19 cellular contexts compared by ENCODE assay signal in the genomic region with DNA sequence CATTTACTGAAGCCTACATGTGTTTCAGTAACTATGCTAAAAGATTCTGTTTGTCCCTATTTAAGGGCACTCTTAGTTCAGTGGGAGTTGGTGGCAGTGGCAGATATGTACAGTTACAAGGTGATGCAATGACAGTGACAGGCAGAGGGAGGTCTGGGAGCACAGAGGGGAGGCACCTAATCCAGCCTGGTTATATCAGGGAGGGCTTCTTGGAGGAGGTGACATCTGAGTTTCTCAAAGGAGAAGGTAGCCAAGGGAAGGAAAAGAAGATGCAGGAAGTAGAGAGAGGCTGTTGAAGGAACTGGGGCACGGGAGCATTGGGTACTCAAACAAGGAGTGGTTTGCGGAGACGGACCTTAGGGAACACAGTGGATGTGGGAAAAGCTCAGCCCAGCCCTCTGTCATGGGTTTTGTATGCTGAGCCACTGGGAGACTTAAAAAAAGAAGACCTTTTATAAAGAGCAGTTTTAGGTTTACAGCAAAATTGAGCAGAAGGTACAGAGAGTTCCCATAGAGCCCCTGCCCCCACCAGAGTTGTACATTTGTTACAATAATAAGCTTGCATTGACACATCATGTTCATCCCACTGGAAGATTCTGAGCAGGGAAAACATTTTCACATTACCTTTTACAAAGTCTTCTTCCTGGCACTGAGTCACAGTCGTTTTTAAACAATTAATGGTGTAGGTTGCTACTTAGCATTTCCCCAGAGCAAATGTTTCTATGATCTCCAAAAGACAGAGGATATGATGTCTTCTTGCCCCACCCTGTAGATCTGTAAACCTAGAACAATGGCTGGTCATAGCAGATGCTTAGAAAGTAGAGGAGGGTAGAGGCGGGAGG.
A peak's percentile ranks its signal among the peaks of the same experiment; 100 is the strongest.
DNase-seq lines count a peak whose midpoint lies in the region; ATAC-seq and TF ChIP-seq lines count a peak whose summit lies in the region.
"Had no signal": no experiment of that assay in that cellular context is flagged by ENCODE, and none has a peak within 500 bp of the region (broad histone marks: within the 10 kb centered on the region; RNA-seq: fewer than 3 reads in every experiment).

No MANE protein-coding gene starts in this region.

- H4K5ac ChIP-seq in IMR-90 (ENCODE audit: low read depth, low read length) = no peak overlapping the region

- H3K9me1 ChIP-seq in IMR-90 (ENCODE audit: insufficient read depth, low read length) = no peaks in the 10 kb centered on the region

- WGBS in IMR-90 (ENCODE audit: extremely low coverage in 2 of 2, insufficient read length in 1 of 2), 2 experiments = 79% methylated on average over 2 of the region's 5 CpGs; no CpG with 5 or more reads in 1 of the 2 experiments

- no peak for TF ChIP-seq RAD21 in IMR-90 (IDR thresholded peaks at IDR 0.05; ENCODE audit: low read length)

- H3K23ac ChIP-seq in IMR-90 (ENCODE audit: low read depth, low read length) = no peak overlapping the region

- intact Hi-C loops in IMR-90 (cut with micrococcal nuclease) = no loop called here
- intact Hi-C loops in activated T-helper 1 cell treated with anti-CD3 and anti-CD28 coated beads, Interleukin-12 subunit alpha, Interleukin-12 subunit beta, Interleukin-2, Interleukin-4 antibody, amounts not matched to agents 30 ng/mL and 10 ng/mL and 1 ng/mL, durations not matched to agents 14 hours and 24 hours and 36 hours (cut with micrococcal nuclease) = no loop called here

- no peak overlapping the region for H2BK5ac ChIP-seq in IMR-90 (ENCODE audit: low read depth, low read length, poor library complexity, severe bottlenecking)

- no peak overlapping the region for H3K4me3 ChIP-seq in IMR-90 (ENCODE audit: insufficient read depth, low read depth, low read length)
- H3K4me3 ChIP-seq: coronary artery, pancreas, Peyer's patch had no signal

- no peak overlapping the region for H4K8ac ChIP-seq in IMR-90 (ENCODE audit: low read depth in 2 of 2, low read length in 2 of 2)

- POLR2A ChIA-PET in IMR-90 (lab: Charles Lee; ENCODE audit: unreplicated experiment) = no interaction called here

- H4K20me1 ChIP-seq in IMR-90 (ENCODE audit: insufficient read depth, low read length) = no peaks in the 10 kb centered on the region

- H3K79me1 ChIP-seq in IMR-90 (ENCODE audit: low read depth in 1 of 2, low read length in 2 of 2) = no peaks in the 10 kb centered on the region

- H3K4me3 Mint-ChIP-seq in activated naive CD4-positive, alpha-beta T cell treated with anti-CD3 and anti-CD28 coated beads, Interleukin-2, amount 50 U/mL, for 24 hours = no peak overlapping the region
- H3K4me3 Mint-ChIP-seq in activated T-helper 1 cell treated with anti-CD3 and anti-CD28 coated beads, Interleukin-12 subunit alpha, Interleukin-12 subunit beta, Interleukin-2, Interleukin-4 antibody, amounts not matched to agents 30 ng/mL and 10 ng/mL and 1 ng/mL, durations not matched to agents 14 hours and 24 hours and 36 hours = peak overlapping the region; percentile 4
- H3K4me3 Mint-ChIP-seq in neural crest cell = no peak overlapping the region

- H3K18ac ChIP-seq in IMR-90 (ENCODE audit: low read depth, low read length) = no peak overlapping the region

- H4K91ac ChIP-seq in IMR-90 (ENCODE audit: insufficient read depth, low read depth, low read length) = no peak overlapping the region

- H3K27ac ChIP-seq in IMR-90 (ENCODE audit: insufficient read depth, low read length) = no peak overlapping the region
- H3K27ac ChIP-seq: coronary artery, pancreas, Peyer's patch had no signal

- TF ChIP-seq POLR2A in IMR-90 (IDR thresholded peaks at IDR 0.05; ENCODE audit: low read depth, low read length) = no peak

- H3K27ac Mint-ChIP-seq in activated naive CD4-positive, alpha-beta T cell treated with anti-CD3 and anti-CD28 coated beads, Interleukin-2, amount 50 U/mL, for 24 hours = peak overlapping the region; percentile 52
- H3K27ac Mint-ChIP-seq in activated naive CD4-positive, alpha-beta T cell treated with anti-CD3 and anti-CD28 coated beads, Interleukin-2, amount 50 U/mL, for 72 hours = no peak overlapping the region
- H3K27ac Mint-ChIP-seq in activated T-helper 1 cell treated with anti-CD3 and anti-CD28 coated beads, Interleukin-12 subunit alpha, Interleukin-12 subunit beta, Interleukin-2, Interleukin-4 antibody, amounts not matched to agents 30 ng/mL and 10 ng/mL and 1 ng/mL, durations not matched to agents 14 hours and 24 hours and 36 hours = peak overlapping the region; percentile 18
- peak overlapping the region; percentile 89 for H3K27ac Mint-ChIP-seq in neural crest cell (ENCODE audit: unreplicated experiment)

- no peaks in the 10 kb centered on the region for H3K9me3 ChIP-seq in IMR-90 (ENCODE audit: control insufficient read depth, insufficient read depth, low read length)
- H3K9me3 ChIP-seq: pancreas, Peyer's patch had no signal

- H3K4me1 ChIP-seq in IMR-90 (ENCODE audit: control insufficient read depth, insufficient read depth, low read length) = peaks cover 5% of the 10 kb centered on the region

- H2BK15ac ChIP-seq in IMR-90 (ENCODE audit: low read depth, low read length) = no peak overlapping the region

- H3K4me2 ChIP-seq in IMR-90 (ENCODE audit: low read depth, low read length) = no peak overlapping the region

- no peak overlapping the region for H2AK9ac ChIP-seq in IMR-90 (replicated peaks; ENCODE audit: low read depth, low read length, poor library complexity)

- BruUV-seq in IMR-90 (replicated peaks; lab: Mats Ljungman, UMichigan) = no TSS peak

- peaks cover 16% of the 10 kb centered on the region for H3K27me3 ChIP-seq in IMR-90 (ENCODE audit: control insufficient read depth, insufficient read depth, low read length)
- H3K27me3 ChIP-seq: pancreas, Peyer's patch had no signal

- no peak overlapping the region for H3K4ac ChIP-seq in IMR-90 (ENCODE audit: low read depth, low read length)

- no peaks in the 10 kb centered on the region for H3K9me3 Mint-ChIP-seq in activated naive CD4-positive, alpha-beta T cell treated with anti-CD3 and anti-CD28 coated beads, Interleukin-2, amount 50 U/mL, for 24 hours
- H3K9me3 Mint-ChIP-seq in activated naive CD4-positive, alpha-beta T cell treated with anti-CD3 and anti-CD28 coated beads, Interleukin-2, amount 50 U/mL, for 72 hours = no peaks in the 10 kb centered on the region
- H3K9me3 Mint-ChIP-seq in activated T-helper 1 cell treated with anti-CD3 and anti-CD28 coated beads, Interleukin-12 subunit alpha, Interleukin-12 subunit beta, Interleukin-2, Interleukin-4 antibody, amounts not matched to agents 30 ng/mL and 10 ng/mL and 1 ng/mL, durations not matched to agents 14 hours and 24 hours and 36 hours = no peaks in the 10 kb centered on the region
- no peaks in the 10 kb centered on the region for H3K9me3 Mint-ChIP-seq in neural crest cell

- no peaks in the 10 kb centered on the region for H3K36me3 Mint-ChIP-seq in activated naive CD4-positive, alpha-beta T cell treated with anti-CD3 and anti-CD28 coated beads, Interleukin-2, amount 50 U/mL, for 24 hours
- no peaks in the 10 kb centered on the region for H3K36me3 Mint-ChIP-seq in activated naive CD4-positive, alpha-beta T cell treated with anti-CD3 and anti-CD28 coated beads, Interleukin-2, amount 50 U/mL, for 72 hours
- no peaks in the 10 kb centered on the region for H3K36me3 Mint-ChIP-seq in activated T-helper 1 cell treated with anti-CD3 and anti-CD28 coated beads, Interleukin-12 subunit alpha, Interleukin-12 subunit beta, Interleukin-2, Interleukin-4 antibody, amounts not matched to agents 30 ng/mL and 10 ng/mL and 1 ng/mL, durations not matched to agents 14 hours and 24 hours and 36 hours (ENCODE audit: low read depth)
- no peaks in the 10 kb centered on the region for H3K36me3 Mint-ChIP-seq in neural crest cell (ENCODE audit: low read depth)

- H3K56ac ChIP-seq in IMR-90 (ENCODE audit: extremely low read depth, insufficient read depth, low read length) = no peak overlapping the region

- peaks cover 21% of the 10 kb centered on the region for H3K4me1 Mint-ChIP-seq in activated naive CD4-positive, alpha-beta T cell treated with anti-CD3 and anti-CD28 coated beads, Interleukin-2, amount 50 U/mL, for 24 hours
- H3K4me1 Mint-ChIP-seq in activated T-helper 1 cell treated with anti-CD3 and anti-CD28 coated beads, Interleukin-12 subunit alpha, Interleukin-12 subunit beta, Interleukin-2, Interleukin-4 antibody, amounts not matched to agents 30 ng/mL and 10 ng/mL and 1 ng/mL, durations not matched to agents 14 hours and 24 hours and 36 hours (ENCODE audit: low read depth) = peaks cover 50% of the 10 kb centered on the region
- H3K4me1 Mint-ChIP-seq in neural crest cell = peaks cover 25% of the 10 kb centered on the region

- no peak overlapping the region for H3K14ac ChIP-seq in IMR-90 (replicated peaks; ENCODE audit: low read depth, low read length)

- no peak overlapping the region for H2BK120ac ChIP-seq in IMR-90 (ENCODE audit: low read depth, low read length)

- peaks cover 5% of the 10 kb centered on the region for H3K27me3 Mint-ChIP-seq in activated naive CD4-positive, alpha-beta T cell treated with anti-CD3 and anti-CD28 coated beads, Interleukin-2, amount 50 U/mL, for 24 hours
- peaks cover 32% of the 10 kb centered on the region for H3K27me3 Mint-ChIP-seq in activated T-helper 1 cell treated with anti-CD3 and anti-CD28 coated beads, Interleukin-12 subunit alpha, Interleukin-12 subunit beta, Interleukin-2, Interleukin-4 antibody, amounts not matched to agents 30 ng/mL and 10 ng/mL and 1 ng/mL, durations not matched to agents 14 hours and 24 hours and 36 hours (ENCODE audit: insufficient read depth)
- peaks cover 20% of the 10 kb centered on the region for H3K27me3 Mint-ChIP-seq in neural crest cell (ENCODE audit: low read depth)

- no peak overlapping the region for H3K9ac ChIP-seq in IMR-90 (ENCODE audit: low read depth, low read length)

- ATAC-seq in activated naive CD4-positive, alpha-beta T cell treated with anti-CD3 and anti-CD28 coated beads, Interleukin-2, amount 50 U/mL, for 72 hours = no peak
- ATAC-seq in IMR-90 (ENCODE audit: low read depth) (no peak), HG02970 (IDR thresholded peaks at IDR 0.05; ENCODE audit: low FRiP score, unreplicated experiment) (no peak)
- ATAC-seq: pancreas had no signal

- no peak for DNase-seq in activated naive CD4-positive, alpha-beta T cell treated with anti-CD3 and anti-CD28 coated beads, Interleukin-2, amount 50 U/mL, for 72 hours (ENCODE audit: low spot score in 2 of 2)
- DNase-seq in IMR-90 (no peak), neural crest cell (ENCODE audit: low read depth, low spot score) (no peak), SK-N-DZ (ENCODE audit: low spot score) (no peak), NOMO-1 treated with DMSO at 0.1 percent for 48 hours (lab: John Stamatoyannopoulos, UW; ENCODE audit: unreplicated experiment) (no peak)
- DNase-seq in activated T-helper 1 cell treated with anti-CD3 and anti-CD28 coated beads, Interleukin-12 subunit alpha, Interleukin-12 subunit beta, Interleukin-2, Interleukin-4 antibody, amounts not matched to agents 30 ng/mL and 10 ng/mL and 1 ng/mL, durations not matched to agents 14 hours and 24 hours and 36 hours (ENCODE audit: low spot score) = no peak
- DNase-seq: activated gamma-delta T cell treated with Interleukin-2 at 50 U/mL for 16 hours; GF-D8; NCI-H1105 treated with DMSO at 0.1 percent for 48 hours; NCI-H2171; NCI-H82; pancreas; Peyer's patch; small intestine; stimulated activated CD4-positive, alpha-beta T cell treated with anti-CD3 and anti-CD28 coated beads, Interleukin-4, amount 100 ng/mL, for 24 hours; SW 1271 had no signal

- CTCF ChIA-PET in IMR-90 (lab: Yijun Ruan, JAX) = interaction anchor here (3.8 kb wide), 1 partner anchor 9 kb away, joined by 13 read pairs; no protein-coding TSS in a partner anchor

- no peak overlapping the region for H2BK20ac ChIP-seq in IMR-90 (ENCODE audit: low read depth, low read length)

- dilution Hi-C loops in IMR-90 (cut with HindIII; ENCODE audit: low sequenced_read_pairs, unreplicated experiment) = no loop called here

- H2AFZ ChIP-seq in IMR-90 (replicated peaks; ENCODE audit: low read length, poor library complexity) = no peak overlapping the region

- TF ChIP-seq CTCF in IMR-90 (conservative IDR thresholded peaks at IDR 0.05; ENCODE audit: low read depth, low read length) = no peak
- no peak for TF ChIP-seq CTCF in neural crest cell (conservative IDR thresholded peaks at IDR 0.05)

- H3K36me3 ChIP-seq in IMR-90 (ENCODE audit: control insufficient read depth, insufficient read depth, low read length) = no peaks in the 10 kb centered on the region
- H3K36me3 ChIP-seq: pancreas, Peyer's patch had no signal

- in situ Hi-C loops in IMR-90 (cut with MboI; ENCODE audit: low sequenced_read_pairs) = no loop called here

- H2AK5ac ChIP-seq in IMR-90 (ENCODE audit: low read depth, low read length) = no peak overlapping the region

Comparison
In these comparisons a context has a peak if more than half of its experiments do, and no peak if none do; other contexts are left out.
1. H3K27ac Mint-ChIP-seq: peak in activated naive CD4-positive, alpha-beta T cell treated with anti-CD3 and anti-CD28 coated beads, Interleukin-2, amount 50 U/mL, for 24 hours (single experiment), activated T-helper 1 cell treated with anti-CD3 and anti-CD28 coated beads, Interleukin-12 subunit alpha, Interleukin-12 subunit beta, Interleukin-2, Interleukin-4 antibody, amounts not matched to agents 30 ng/mL and 10 ng/mL and 1 ng/mL, durations not matched to agents 14 hours and 24 hours and 36 hours (single experiment) and neural crest cell (single experiment); none in activated naive CD4-positive, alpha-beta T cell treated with anti-CD3 and anti-CD28 coated beads, Interleukin-2, amount 50 U/mL, for 72 hours (0 of 2).